ENCODE assay signal across 21 cellular contexts in the genomic region with DNA sequence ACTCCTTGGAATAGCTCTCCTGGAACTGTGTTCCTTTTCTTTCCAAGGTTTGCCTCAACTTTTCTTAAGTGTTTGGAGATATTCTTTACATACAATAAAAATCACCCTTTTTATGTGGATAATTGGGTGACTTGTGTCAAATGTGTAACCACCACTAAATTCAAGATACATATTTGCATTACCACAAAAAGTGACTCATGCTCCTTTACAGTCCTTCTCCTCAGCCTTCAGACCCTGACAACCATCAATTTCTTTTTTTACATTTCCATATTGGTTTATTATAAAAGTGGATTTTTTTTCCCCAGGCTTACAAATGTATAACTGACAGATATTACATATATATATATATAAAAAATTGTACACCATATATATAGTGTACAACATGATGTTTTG.
"Had no signal": no experiment of that assay in that cellular context is flagged by ENCODE, and none has a peak within 500 bp of the region (broad histone marks: within the 10 kb centered on the region; RNA-seq: fewer than 3 reads in every experiment).

No MANE protein-coding gene starts in this region.

- H3K9me3 ChIP-seq: body of pancreas, colonic mucosa, prostate gland, suprapubic skin had no signal

- H3K27me3 ChIP-seq: body of pancreas, colonic mucosa, suprapubic skin had no signal

- FAIRE-seq: endometrium, small intestine, TTC549 had no signal

- H3K27ac ChIP-seq: body of pancreas, colonic mucosa, prostate gland, suprapubic skin had no signal

- H3K4me1 ChIP-seq: colonic mucosa, prostate gland, suprapubic skin had no signal

- H3K36me3 ChIP-seq: colonic mucosa, prostate gland, suprapubic skin had no signal

- ATAC-seq: body of pancreas, esophagus mucosa, left ventricle myocardium superior, natural killer cell, right cardiac atrium had no signal

- H3K4me3 ChIP-seq: body of pancreas, colonic mucosa, prostate gland, suprapubic skin had no signal

- DNase-seq: activated B cell treated with CpG ODN at 0.5 μM for 24 hours; activated CD4-positive, alpha-beta T cell treated with anti-CD3 and anti-CD28 coated beads for 48 hours; activated CD8-positive, alpha-beta memory T cell treated with anti-CD3 and anti-CD28 coated beads, Interleukin-2, amount 50 U/mL, for 48 hours; activated gamma-delta T cell treated with Interleukin-2 at 50 U/mL for 16 hours; amniotic stem cell; body of pancreas; central memory CD4-positive, alpha-beta T cell; colonic mucosa; hypothalamus; kidney glomerular epithelial cell; left ventricle myocardium superior; mesenchymal stem cell; natural killer cell; right cardiac atrium; small intestine; T-helper 2 cell had no signal
